13 cellular contexts compared by ENCODE assay signal in genomic region chr14:73774244-73774575, GRCh38.
A peak's percentile ranks its signal among the peaks of the same experiment; 100 is the strongest.
DNase-seq lines count a peak whose midpoint lies in the region; ATAC-seq, FAIRE-seq and TF ChIP-seq lines count a peak whose summit lies in the region.
"Had no signal": no experiment of that assay in that cellular context is flagged by ENCODE, and none has a peak within 500 bp of the region (broad histone marks: within the 10 kb centered on the region; RNA-seq: fewer than 3 reads in every experiment).

No MANE protein-coding gene starts in this region.

- peaks cover 77% of the 10 kb centered on the region for H3K4me1 Mint-ChIP-seq in CD14-positive monocyte
- H3K4me1 Mint-ChIP-seq in activated naive CD8-positive, alpha-beta T cell treated with anti-CD3 and anti-CD28 coated beads, Interleukin-2, amount 10 ng/mL, durations not matched to agents 7 days and 5 days, result peaks cover 60% of the 10 kb centered on the region

- H3K27ac Mint-ChIP-seq in CD14-positive monocyte, result peak overlapping the region in 4 of 7 donors; percentile 61 to 71 (median 67)
- H3K27ac Mint-ChIP-seq in activated naive CD8-positive, alpha-beta T cell treated with anti-CD3 and anti-CD28 coated beads, Interleukin-2, amount 10 ng/mL, durations not matched to agents 7 days and 5 days, result peak overlapping the region; percentile 68

- H3K27me3 Mint-ChIP-seq in CD14-positive monocyte (ENCODE audit: low read depth in 3 of 3), result peaks cover 0 to 4% (median 2%) of the 10 kb centered on the region in 3 donors
- no peaks in the 10 kb centered on the region for H3K27me3 Mint-ChIP-seq in activated naive CD8-positive, alpha-beta T cell treated with anti-CD3 and anti-CD28 coated beads, Interleukin-2, amount 10 ng/mL, durations not matched to agents 7 days and 5 days

- POLR2A ChIA-PET in activated naive CD8-positive, alpha-beta T cell treated with anti-CD3 and anti-CD28 coated beads, Interleukin-2, amount 10 ng/mL, durations not matched to agents 7 days and 5 days (lab: Charles Lee), result interaction anchor here (1.2 to 11.8 kb wide), 3 partner anchors 12 to 33 kb away, joined by 3 to 174 read pairs (median 104); a partner anchor contains a TSS
- POLR2A ChIA-PET in HEK293T (lab: Yijun Ruan, JAX), result interaction anchor here (0.6 kb wide), 1 partner anchor 14 kb away, joined by 3 read pairs; a partner anchor contains a TSS

- H3K9me3 Mint-ChIP-seq in CD14-positive monocyte, result no peaks in the 10 kb centered on the region
- no peaks in the 10 kb centered on the region for H3K9me3 Mint-ChIP-seq in activated naive CD8-positive, alpha-beta T cell treated with anti-CD3 and anti-CD28 coated beads, Interleukin-2, amount 10 ng/mL, durations not matched to agents 7 days and 5 days

- intact Hi-C loops in CD14-positive monocyte (cut with micrococcal nuclease), result no loop called here

- H3K36me3 Mint-ChIP-seq in CD14-positive monocyte, result peaks cover 4 to 29% of the 10 kb centered on the region in 2 donors
- peaks cover 8% of the 10 kb centered on the region for H3K36me3 Mint-ChIP-seq in activated naive CD8-positive, alpha-beta T cell treated with anti-CD3 and anti-CD28 coated beads, Interleukin-2, amount 10 ng/mL, durations not matched to agents 7 days and 5 days

- peak; percentile 76 for FAIRE-seq in GM18507 (lab: Jason Lieb, UNC)
- FAIRE-seq: D721Med had no signal

- no peaks in the 10 kb centered on the region for H3K9me3 ChIP-seq in neutrophil
- H3K9me3 ChIP-seq: HAP-1 had no signal

- H3K36me3 ChIP-seq in neutrophil, result no peaks in the 10 kb centered on the region
- H3K36me3 ChIP-seq: HAP-1 had no signal

- H3K4me3 Mint-ChIP-seq in CD14-positive monocyte, result no peak overlapping the region
- H3K4me3 Mint-ChIP-seq in activated naive CD8-positive, alpha-beta T cell treated with anti-CD3 and anti-CD28 coated beads, Interleukin-2, amount 10 ng/mL, durations not matched to agents 7 days and 5 days, result peak overlapping the region; percentile 7

- no peaks in the 10 kb centered on the region for H3K27me3 ChIP-seq in neutrophil

- no peak for ATAC-seq in activated naive CD8-positive, alpha-beta T cell treated with anti-CD3 and anti-CD28 coated beads, Interleukin-2, amount 10 ng/mL, durations not matched to agents 7 days and 5 days (ENCODE audit: low read depth)
- ATAC-seq in HG02973 (IDR thresholded peaks at IDR 0.05; ENCODE audit: unreplicated experiment) (no peak), GM21515 (IDR thresholded peaks at IDR 0.05; ENCODE audit: unreplicated experiment) (no peak)

- peaks cover 38 to 51% of the 10 kb centered on the region in 2 experiments for H3K4me1 ChIP-seq in neutrophil (ENCODE audit: control insufficient read depth in 1 of 2, insufficient read depth in 1 of 2, low read depth in 1 of 2, low read length in 1 of 2)

- no peak for DNase-seq in CD14-positive monocyte (ENCODE audit: low spot score)
- DNase-seq in GM18507 (ENCODE audit: extremely low spot score, insufficient read length, low read depth), result no peak
- no peak for DNase-seq in activated naive CD8-positive, alpha-beta T cell treated with anti-CD3 and anti-CD28 coated beads, Interleukin-2, amount 10 ng/mL, durations not matched to agents 7 days and 5 days
- DNase-seq in HEK293T (ENCODE audit: extremely low spot score), result no peak
- DNase-seq in NCI-H2081 (lab: John Stamatoyannopoulos, UW), result no peak
- DNase-seq: activated effector memory CD4-positive, alpha-beta T cell treated with Interleukin-2 at 50 U/mL for 16 hours; Kasumi-1; NCI-H2171 treated with DMSO at 0.1 percent for 48 hours had no signal

- H3K4me3 ChIP-seq in neutrophil (ENCODE audit: low read depth in 1 of 2, low read length in 1 of 2), result no peak overlapping the region
- H3K4me3 ChIP-seq: HAP-1 had no signal

- CTCF ChIA-PET in HEK293T (lab: Yijun Ruan, JAX), result interaction anchor here (0.6 to 1.2 kb wide), 2 partner anchors 16 to 61 kb away, joined by 4 read pairs; no protein-coding TSS in a partner anchor

- TF ChIP-seq CTCF in CD14-positive monocyte (IDR thresholded peaks at IDR 0.05), result no peak
- TF ChIP-seq CTCF in neutrophil (IDR thresholded peaks at IDR 0.05), result no peak

- peak overlapping the region; percentile 64 for H3K27ac ChIP-seq in neutrophil

TF ChIP-seq in HEK293T, 16 proteins besides CTCF, POLR2A, EP300 and RAD21:
- TF ChIP-seq NFRKB (IDR thresholded peaks at IDR 0.05) (no peak), L3MBTL2 (conservative IDR thresholded peaks at IDR 0.05) (no peak)
